In the genomic region with DNA sequence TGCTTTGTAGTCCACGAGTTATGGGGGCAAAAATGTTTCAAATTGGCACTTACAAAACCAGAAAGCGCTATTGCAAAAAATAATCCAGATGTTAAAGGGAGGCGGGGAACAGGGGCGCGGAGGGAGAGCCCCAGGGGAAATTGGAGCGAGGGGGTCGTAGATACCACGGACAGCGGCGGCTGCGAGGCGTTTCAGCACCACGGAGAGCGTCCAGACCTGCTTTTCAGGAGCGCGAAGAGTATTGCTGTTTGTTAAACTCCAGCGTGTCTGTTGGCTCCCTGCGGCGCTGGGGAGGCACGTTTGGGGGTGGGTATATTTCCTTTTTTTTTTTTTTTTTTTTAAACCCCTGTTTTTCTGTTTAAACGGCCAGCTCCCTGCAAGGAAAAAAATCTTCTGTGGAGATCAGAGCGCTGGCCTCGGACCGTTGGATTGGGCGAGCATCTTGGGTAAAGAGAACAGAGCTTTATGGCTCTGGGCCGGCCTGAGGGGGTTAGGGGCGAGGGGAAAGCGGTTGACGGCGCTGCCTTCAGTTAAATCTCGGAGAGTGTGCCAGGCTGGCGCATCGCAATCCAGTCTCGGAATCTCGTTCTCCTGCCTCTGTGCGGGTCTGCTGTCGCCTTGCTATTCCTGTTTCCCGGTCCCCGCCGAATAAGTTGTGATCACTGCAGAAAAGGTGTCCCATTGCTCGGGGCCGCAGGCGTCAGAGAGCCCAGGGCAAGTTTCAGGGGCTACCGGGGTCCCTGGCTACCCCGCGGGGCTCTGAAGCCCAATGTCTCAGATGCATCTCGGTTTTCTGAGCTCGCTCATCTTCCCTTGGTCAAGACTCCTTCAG, we compare ENCODE assay signal across 9 cellular contexts. TPM values are rescaled to one million over a fixed set of nuclear protein-coding genes. Genes with fewer than 3 reads are reported as not detected.
A peak's percentile ranks its signal among the peaks of the same experiment; 100 is the strongest.
DNase-seq lines count a peak whose midpoint lies in the region; ATAC-seq, FAIRE-seq and TF ChIP-seq lines count a peak whose summit lies in the region.
"Had no signal": no experiment of that assay in that cellular context is flagged by ENCODE, and none has a peak within 500 bp of the region (broad histone marks: within the 10 kb centered on the region; RNA-seq: fewer than 3 reads in every experiment).

TSS of gene GLRA1 (minus strand) at position 288 of the 832 bp plus-strand sequence. CDS start 302 bp downstream, outside the sequence.

- H3K4me3 ChIP-seq in foreskin fibroblast (ENCODE audit: low read depth in 1 of 2, low read length in 2 of 2) (no peak within 1 kb of the TSS), pancreas (peak within 1 kb of the TSS in 1 of 4 donors; percentile 2)

- H3K27me3 ChIP-seq in pancreas: peaks cover 0 to 14% (median 2%) of the 10 kb centered on the region in 4 donors

- no peaks in the 10 kb centered on the region for H3K9me3 Mint-ChIP-seq in activated T-cell treated with anti-CD3 and anti-CD28 coated beads, Interleukin-2, amount 50 U/mL, for 4 hours

- TF ChIP-seq CTCF in foreskin fibroblast (IDR thresholded peaks at IDR 0.05; ENCODE audit: low read depth, low read length) (no peak), pancreas (IDR thresholded peaks at IDR 0.05) (no peak)

- ATAC-seq in activated T-cell treated with anti-CD3 and anti-CD28 coated beads, Interleukin-2, amount 50 U/mL, for 4 hours: no peak
- ATAC-seq in pancreas (peak in 3 of 4 donors; percentile 68 to 87 (median 76)), HG02870 (IDR thresholded peaks at IDR 0.05; ENCODE audit: unreplicated experiment) (no peak)

- WGBS in pancreas, 2 donors: 6 to 7% methylated on average over 48 of the region's 48 CpGs

- no peaks in the 10 kb centered on the region for H3K4me1 ChIP-seq in pancreas

- intact Hi-C loops in pancreas (cut with DNase I): no loop called here

- DNase-seq in GM12891 (ENCODE audit: insufficient read length, low spot score): peak; percentile 40
- DNase-seq in NCI-H2227 (lab: John Stamatoyannopoulos, UW; ENCODE audit: unreplicated experiment): peak; percentile 24
- DNase-seq in activated T-cell treated with anti-CD3 and anti-CD28 coated beads, Interleukin-2, amount 50 U/mL, for 4 hours: peak; percentile 11
- peak; percentile 4 to 40 for DNase-seq in foreskin fibroblast
- DNase-seq in pancreas: peak; percentile 6 to 80 (median 44)
- no peak for DNase-seq in DMS153 treated with DMSO at 0.1 percent for 48 hours (lab: John Stamatoyannopoulos, UW; ENCODE audit: unreplicated experiment)
- DNase-seq in NCI-H2081 treated with DMSO at 0.1 percent for 48 hours (lab: John Stamatoyannopoulos, UW): no peak

- H3K27ac ChIP-seq in pancreas: no peak within 1 kb of the TSS

- no peaks in the 10 kb centered on the region for H3K36me3 Mint-ChIP-seq in activated T-cell treated with anti-CD3 and anti-CD28 coated beads, Interleukin-2, amount 50 U/mL, for 4 hours (ENCODE audit: insufficient read depth)

- H3K4me1 Mint-ChIP-seq in activated T-cell treated with anti-CD3 and anti-CD28 coated beads, Interleukin-2, amount 50 U/mL, for 4 hours (ENCODE audit: low read depth): no peaks in the 10 kb centered on the region

- FAIRE-seq in GM12891 (lab: Jason Lieb, UNC): no peak
- FAIRE-seq in pancreas (lab: Jason Lieb, UNC): no peak

- H3K9me3 ChIP-seq in pancreas: no peaks in the 10 kb centered on the region

- TF ChIP-seq POLR2A in GM12891 (IDR thresholded peaks at IDR 0.05; ENCODE audit: low read depth, low read length): no peak

- H3K27me3 Mint-ChIP-seq in activated T-cell treated with anti-CD3 and anti-CD28 coated beads, Interleukin-2, amount 50 U/mL, for 4 hours (ENCODE audit: low read depth): peaks cover 42% of the 10 kb centered on the region

- no peaks in the 10 kb centered on the region for H3K36me3 ChIP-seq in pancreas

- H3K4me3 Mint-ChIP-seq in activated T-cell treated with anti-CD3 and anti-CD28 coated beads, Interleukin-2, amount 50 U/mL, for 4 hours: no peak within 1 kb of the TSS

TF ChIP-seq in GM12891, 5 proteins besides CTCF, POLR2A, EP300 and RAD21:
- TF ChIP-seq TAF1 (IDR thresholded peaks at IDR 0.05; ENCODE audit: low read depth, low read length) (no peak), SPI1 (IDR thresholded peaks at IDR 0.05; ENCODE audit: low read depth, low read length) (no peak), PAX5 (IDR thresholded peaks at IDR 0.05; ENCODE audit: insufficient read depth, low read length, severe bottlenecking) (no peak), POLR2AphosphoS5 (IDR thresholded peaks at IDR 0.05; ENCODE audit: low read depth, low read length) (no peak), POU2F2 (IDR thresholded peaks at IDR 0.05; ENCODE audit: low read depth, low read length) (no peak)

RNA-seq across cellular contexts. Expression of gene GLRA1, which starts in this region (rescaled TPM):
- polyA plus RNA-seq in GM12891 (2012; ENCODE audit: low read depth, missing spikeins): not detected
- total RNA-seq in activated T-cell treated with anti-CD3 and anti-CD28 coated beads, Interleukin-2, amount 50 U/mL, for 4 hours: not detected
- total RNA-seq in pancreas: 1 to 10 TPM in 1 of 6 donors, under 1 TPM in 3, not detected in 2; 0.47 to 1.1 (median 0.76) TPM
- polyA plus RNA-seq in pancreas: under 1 TPM; 0.08 to 0.85 TPM
- total RNA-seq: mononuclear cell had no signal

Comparison
In these comparisons a context has a peak if more than half of its experiments do, and no peak if none do; other contexts are left out.
1. Peak in DNase-seq in activated T-cell treated with anti-CD3 and anti-CD28 coated beads, Interleukin-2, amount 50 U/mL, for 4 hours; RNA of the gene not detected or under 1 TPM.
2. DNase-seq: peak in GM12891 (single experiment), NCI-H2227 (single experiment), foreskin fibroblast (2 of 2) and pancreas (6 of 6); none in DMS153 treated with DMSO at 0.1 percent for 48 hours (single experiment) and NCI-H2081 treated with DMSO at 0.1 percent for 48 hours (single experiment).
3. ATAC-seq: peak in pancreas (3 of 4); none in activated T-cell treated with anti-CD3 and anti-CD28 coated beads, Interleukin-2, amount 50 U/mL, for 4 hours (0 of 2) and HG02870 (single experiment).